ENCODE assay signal across 19 cellular contexts in the genomic region with DNA sequence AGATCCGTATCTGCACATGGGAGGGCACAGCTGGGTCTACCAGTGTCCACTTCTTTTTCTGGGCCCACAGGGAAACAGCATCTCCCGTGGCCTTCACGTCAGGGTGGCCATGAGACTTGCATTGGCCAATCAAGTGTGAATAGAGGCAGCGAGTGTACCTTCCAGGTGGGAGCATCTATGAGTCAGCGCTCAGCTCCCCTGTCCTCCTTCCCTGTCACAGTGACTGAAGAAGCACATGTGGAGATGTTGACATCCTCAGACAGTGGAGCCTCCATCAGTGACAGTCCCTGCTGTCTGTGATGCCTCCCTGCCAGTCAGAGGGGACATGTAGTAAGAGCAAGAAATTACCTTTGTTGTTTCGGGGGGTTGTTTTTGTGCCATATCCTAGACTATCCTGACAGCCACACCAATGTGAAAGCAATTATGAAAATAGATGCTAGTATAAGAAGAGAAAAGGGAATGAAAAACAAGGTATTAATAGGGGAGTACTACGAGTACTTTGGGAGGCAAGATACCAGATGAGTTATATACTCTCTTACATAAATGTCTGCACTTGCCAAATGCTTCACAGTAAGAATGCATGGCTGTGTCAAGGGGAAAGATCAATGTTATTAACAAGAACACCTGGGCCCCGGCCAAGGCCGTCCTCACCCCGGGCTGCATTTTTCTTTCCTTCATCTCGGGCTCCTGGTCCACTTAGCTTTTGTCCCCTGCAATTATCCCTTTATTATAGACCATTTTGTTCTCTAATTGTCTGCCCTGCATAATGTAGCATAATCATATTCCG.
DNase-seq lines count a peak whose midpoint lies in the region; ATAC-seq, FAIRE-seq and TF ChIP-seq lines count a peak whose summit lies in the region.
"Had no signal": no experiment of that assay in that cellular context is flagged by ENCODE, and none has a peak within 500 bp of the region (broad histone marks: within the 10 kb centered on the region; RNA-seq: fewer than 3 reads in every experiment).

No MANE protein-coding gene starts in this region.

- in situ Hi-C loops in K562 (cut with MboI) = no loop called here

- peak; percentile 44 for FAIRE-seq in K562 (lab: Jason Lieb, UNC)
- FAIRE-seq: A549, H1, RCC 7860 had no signal

- no peaks in the 10 kb centered on the region for H3K27me3 Mint-ChIP-seq in osteocyte (ENCODE audit: unreplicated experiment)

- H4K20me1 ChIP-seq in K562 (replicated peaks; ENCODE audit: control insufficient read depth, insufficient read depth, low read length) = peaks cover 5% of the 10 kb centered on the region; the same call in 1 of the 2 replicates
- H4K20me1 ChIP-seq: BLaER1 treated with 17β-estradiol and CSF1 and Interleukin-3, amounts not matched to agents 10 nM and 100 nM had no signal

- no peak overlapping the region for H2AFZ ChIP-seq in K562 (ENCODE audit: low read depth, low read length)

- CTCF ChIA-PET in K562 (lab: Yijun Ruan, JAX; ENCODE audit: low intra/inter-chr PET ratio) = no interaction called here

- H3K9me3 ChIP-seq in K562 (replicated peaks; ENCODE audit: control insufficient read depth, insufficient read depth, low read depth, low read length) (no peaks in the 10 kb centered on the region), sigmoid colon (no peaks in the 10 kb centered on the region)
- H3K9me3 ChIP-seq: A549; BLaER1 treated with 17β-estradiol and CSF1 and Interleukin-3, amounts not matched to agents 10 nM and 100 nM had no signal

- POLR2A ChIA-PET in K562 (lab: Yijun Ruan, JAX) = no interaction called here

- no peak for TF ChIP-seq RAD21 in K562 (CRISPR knock-in tag; conservative IDR thresholded peaks at IDR 0.05 in 1 of 2, IDR thresholded peaks at IDR 0.05 in 1 of 2)

- intact Hi-C loops in K562 (cut with micrococcal nuclease) (no loop called here), sigmoid colon (cut with DNase I) (loop anchor here (5.0 kb wide), 1 partner anchor 40 kb away; no protein-coding TSS in a partner anchor)

- H3K36me3 ChIP-seq in K562 (ENCODE audit: control insufficient read depth, insufficient read depth, low read length) = no peaks in the 10 kb centered on the region
- no peaks in the 10 kb centered on the region for H3K36me3 ChIP-seq in sigmoid colon
- H3K36me3 ChIP-seq: BLaER1 treated with 17β-estradiol and CSF1 and Interleukin-3, amounts not matched to agents 10 nM and 100 nM had no signal

- WGBS in K562 (ENCODE audit: insufficient coverage, low coverage, missing lambda C conversion rate) = 0% methylated on average over 12 of the region's 12 CpGs
- 61 to 63% methylated on average over 12 of the region's 12 CpGs for WGBS in sigmoid colon, 2 donors

- H3K4me2 ChIP-seq in K562 (ENCODE audit: insufficient read depth, low read length) = no peak overlapping the region
- H3K4me2 ChIP-seq: A549; BLaER1 treated with 17β-estradiol and CSF1 and Interleukin-3, amounts not matched to agents 10 nM and 100 nM had no signal

- H3K4me1 Mint-ChIP-seq in osteocyte (ENCODE audit: unreplicated experiment) = no peaks in the 10 kb centered on the region

- H3K36me3 Mint-ChIP-seq in osteocyte (ENCODE audit: unreplicated experiment) = no peaks in the 10 kb centered on the region

- no peak overlapping the region for H3K4me3 ChIP-seq in K562
- no peak overlapping the region for H3K4me3 ChIP-seq in sigmoid colon
- H3K4me3 ChIP-seq: A549; BLaER1 treated with 17β-estradiol and CSF1 and Interleukin-3, amounts not matched to agents 10 nM and 100 nM had no signal

- TF ChIP-seq CTCF in K562 (IDR thresholded peaks at IDR 0.05 in 2 of 3, conservative IDR thresholded peaks at IDR 0.05 in 1 of 3; ENCODE audit: insufficient read depth in 2 of 3, low read depth in 1 of 3, low read length in 3 of 3) (no peak), sigmoid colon (IDR thresholded peaks at IDR 0.05) (no peak), osteocyte (IDR thresholded peaks at IDR 0.05) (no peak)

- no peak overlapping the region for H3K9ac ChIP-seq in K562 (ENCODE audit: insufficient read depth in 1 of 2, low read depth in 2 of 2, low read length in 2 of 2)
- H3K9ac ChIP-seq: BLaER1 treated with 17β-estradiol and CSF1 and Interleukin-3, amounts not matched to agents 10 nM and 100 nM had no signal

- no peaks in the 10 kb centered on the region for H3K9me3 Mint-ChIP-seq in osteocyte (ENCODE audit: unreplicated experiment)

- H3K27ac ChIP-seq in K562 (ENCODE audit: extremely low read depth, low read depth, low read length) (no peak overlapping the region), sigmoid colon (peak overlapping the region in 3 of 4 donors; percentile 41 to 66 (median 54))
- H3K27ac ChIP-seq: A549; BLaER1 treated with 17β-estradiol and CSF1 and Interleukin-3, amounts not matched to agents 10 nM and 100 nM had no signal

- no peaks in the 10 kb centered on the region for H3K79me2 ChIP-seq in K562 (ENCODE audit: control insufficient read depth, insufficient read depth, low read length)

- H3K4me1 ChIP-seq in K562 (replicated peaks in 1 of 2; ENCODE audit: control insufficient read depth in 2 of 2, insufficient read depth in 2 of 2, low read length in 2 of 2) (no peaks in the 10 kb centered on the region), sigmoid colon (peaks cover 0 to 24% (median 18%) of the 10 kb centered on the region in 4 donors)
- H3K4me1 ChIP-seq: A549 had no signal

- BruUV-seq in K562 (replicated peaks; lab: Mats Ljungman, UMichigan) = no TSS peak

- peaks cover 19 to 61% of the 10 kb centered on the region in 2 experiments; a peak in 4 of 5 replicates for H3K27me3 ChIP-seq in K562 (ENCODE audit: control insufficient read depth in 2 of 2, insufficient read depth in 2 of 2, low read length in 2 of 2)
- no peaks in the 10 kb centered on the region for H3K27me3 ChIP-seq in sigmoid colon

- peak; percentile 20 for DNase-seq in NCI-H748 (lab: John Stamatoyannopoulos, UW; ENCODE audit: unreplicated experiment)
- no peak for DNase-seq in NCI-H748 treated with DMSO at 0.1 percent for 48 hours (lab: John Stamatoyannopoulos, UW)
- DNase-seq in NCI-H1105 treated with DMSO at 0.1 percent for 48 hours (lab: John Stamatoyannopoulos, UW) = peak; percentile 88
- DNase-seq in K562 (ENCODE audit: extremely low read depth in 1 of 4, low spot score in 3 of 4) = no peak
- DNase-seq in sigmoid colon = peak; percentile 69
- DNase-seq in DMS153 treated with DMSO at 0.1 percent for 48 hours (lab: John Stamatoyannopoulos, UW; ENCODE audit: unreplicated experiment) = no peak
- DNase-seq in osteocyte (ENCODE audit: extremely low spot score, unreplicated experiment) = no peak
- DNase-seq: DMS 273 treated with DMSO at 0.1 percent for 48 hours, EL, KBM-7, MV-4-11, NCI-H187, NCI-H2171 treated with DMSO at 0.1 percent for 48 hours, NCI-H510A had no signal

- TF ChIP-seq POLR2A in K562 (conservative IDR thresholded peaks at IDR 0.05) = no peak
- TF ChIP-seq POLR2A in sigmoid colon (IDR thresholded peaks at IDR 0.05) = no peak

- no peak for ATAC-seq in K562
- ATAC-seq in GM21447 (IDR thresholded peaks at IDR 0.05; ENCODE audit: unreplicated experiment) = no peak
- ATAC-seq: A549 had no signal

- H3K9me1 ChIP-seq in K562 (ENCODE audit: control insufficient read depth, insufficient read depth, low read length) = no peaks in the 10 kb centered on the region

- no peak overlapping the region for H3K4me3 Mint-ChIP-seq in osteocyte (ENCODE audit: unreplicated experiment)

- no peak overlapping the region for H3K27ac Mint-ChIP-seq in osteocyte (ENCODE audit: unreplicated experiment)

- TF ChIP-seq EP300 in K562 (IDR thresholded peaks at IDR 0.05; ENCODE audit: low read length) (no peak), sigmoid colon (IDR thresholded peaks at IDR 0.05) (peak in 3 of 4 donors; percentile 24 to 39 (median 24))

TF ChIP-seq in K562, 482 proteins besides CTCF, POLR2A, EP300 and RAD21 (continues in another document):
- TF ChIP-seq ZNF384 (IDR thresholded peaks at IDR 0.05; ENCODE audit: low read depth, low read length) (no peak), LEF1 (IDR thresholded peaks at IDR 0.05) (no peak), FOXO4 (CRISPR knock-in tag; IDR thresholded peaks at IDR 0.05) (no peak), NR4A1 (CRISPR knock-in tag; IDR thresholded peaks at IDR 0.05) (no peak), NR4A1 (tag; IDR thresholded peaks at IDR 0.05) (no peak)

Comparison
In these comparisons a context has a peak if more than half of its experiments do, and no peak if none do; other contexts are left out.
1. DNase-seq: peak in NCI-H748 (single experiment), NCI-H1105 treated with DMSO at 0.1 percent for 48 hours (single experiment) and sigmoid colon (single experiment); none in NCI-H748 treated with DMSO at 0.1 percent for 48 hours (single experiment), K562 (0 of 4), DMS153 treated with DMSO at 0.1 percent for 48 hours (single experiment) and osteocyte (single experiment).